In genomic region chr20:2693996-2694471, GRCh38 we compare ENCODE assay signal across 1 cellular context.
TF ChIP-seq lines count a peak whose summit lies in the region.

No MANE protein-coding gene starts in this region.

TF ChIP-seq in IMR-90, 13 proteins besides CTCF, POLR2A, EP300 and RAD21:
- TF ChIP-seq MAZ (IDR thresholded peaks at IDR 0.05; ENCODE audit: borderline replicate concordance, low read depth, low read length) (no peak), NFE2L2 (IDR thresholded peaks at IDR 0.05; ENCODE audit: low read depth, low read length) (no peak), MXI1 (IDR thresholded peaks at IDR 0.05; ENCODE audit: borderline replicate concordance, low read depth, low read length) (no peak), BHLHE40 (IDR thresholded peaks at IDR 0.05; ENCODE audit: low read depth, low read length) (no peak), SMC3 (IDR thresholded peaks at IDR 0.05; ENCODE audit: low read depth, low read length) (no peak), MAFK (IDR thresholded peaks at IDR 0.05; ENCODE audit: low read depth, low read length) (no peak), RCOR1 (IDR thresholded peaks at IDR 0.05; ENCODE audit: insufficient replicate concordance, low read length) (no peak), FOS (IDR thresholded peaks at IDR 0.05; ENCODE audit: low read depth, low read length) (no peak), CEBPB (IDR thresholded peaks at IDR 0.05; ENCODE audit: low read depth, low read length) (no peak)
- TF ChIP-seq, protein P1, sequence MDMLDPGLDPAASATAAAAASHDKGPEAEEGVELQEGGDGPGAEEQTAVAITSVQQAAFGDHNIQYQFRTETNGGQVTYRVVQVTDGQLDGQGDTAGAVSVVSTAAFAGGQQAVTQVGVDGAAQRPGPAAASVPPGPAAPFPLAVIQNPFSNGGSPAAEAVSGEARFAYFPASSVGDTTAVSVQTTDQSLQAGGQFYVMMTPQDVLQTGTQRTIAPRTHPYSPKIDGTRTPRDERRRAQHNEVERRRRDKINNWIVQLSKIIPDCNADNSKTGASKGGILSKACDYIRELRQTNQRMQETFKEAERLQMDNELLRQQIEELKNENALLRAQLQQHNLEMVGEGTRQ (IDR thresholded peaks at IDR 0.05; ENCODE audit: low read depth, low read length): no peak
